In the genomic region with DNA sequence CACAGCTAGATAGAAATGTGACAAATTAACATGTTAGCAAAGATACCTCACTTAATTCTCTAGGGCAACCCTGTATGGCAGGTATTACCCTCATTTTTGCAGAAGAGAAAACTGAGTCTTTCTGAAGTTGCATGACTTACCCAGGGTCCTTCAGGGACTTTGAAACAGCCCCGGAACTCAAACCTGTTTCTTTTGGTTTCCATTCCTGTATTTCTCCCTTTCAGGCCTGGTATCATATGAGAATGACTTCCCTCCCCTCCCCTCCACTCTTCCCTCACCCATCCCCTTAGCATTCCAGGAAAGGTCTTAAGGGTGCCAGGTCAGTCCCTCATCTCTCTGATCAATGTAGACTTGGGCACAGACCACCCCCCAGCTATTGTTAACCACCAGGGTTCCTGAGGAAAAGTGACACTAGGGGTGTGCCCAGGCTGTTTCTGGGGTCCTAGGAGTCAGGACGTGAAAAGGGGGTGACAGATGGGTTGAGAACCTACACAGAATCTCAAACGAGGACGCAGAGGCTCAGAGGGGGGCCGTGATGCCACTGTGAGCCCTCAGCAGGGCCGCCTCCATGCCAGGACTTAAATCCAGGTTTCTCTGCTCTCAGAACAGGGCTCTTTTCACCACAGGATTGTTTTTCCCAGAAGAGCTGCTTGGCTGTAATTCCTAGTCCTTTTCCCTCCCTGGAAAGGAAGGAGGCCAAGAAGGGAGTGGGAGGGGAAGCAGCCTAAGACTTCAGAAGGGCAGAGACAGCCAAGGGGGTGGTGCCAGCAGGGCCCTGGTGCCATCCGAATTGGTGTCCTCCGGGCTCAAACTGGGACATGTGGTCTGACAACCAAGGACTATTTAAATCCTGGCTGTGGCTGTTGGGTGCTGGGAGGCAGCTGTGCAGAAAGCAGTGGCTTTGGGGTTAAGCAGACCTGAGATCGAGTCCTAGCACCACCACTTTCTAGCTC, we compare ENCODE assay signal across 10 cellular contexts. TPM values are rescaled to one million over a fixed set of nuclear protein-coding genes. Genes with fewer than 3 reads are reported as not detected.
A peak's percentile ranks its signal among the peaks of the same experiment; 100 is the strongest.
DNase-seq lines count a peak whose midpoint lies in the region; ATAC-seq, FAIRE-seq and TF ChIP-seq lines count a peak whose summit lies in the region.
"Had no signal": no experiment of that assay in that cellular context is flagged by ENCODE, and none has a peak within 500 bp of the region (broad histone marks: within the 10 kb centered on the region; RNA-seq: fewer than 3 reads in every experiment).

No MANE protein-coding gene starts in this region.

- H3K4me1 Mint-ChIP-seq in type B pancreatic cell (ENCODE audit: unreplicated experiment), result peaks cover 36% of the 10 kb centered on the region

- peak overlapping the region in 1 of 2 experiments; percentile 50 for H3K23ac ChIP-seq in mesenchymal stem cell (ENCODE audit: low read length in 2 of 2)

- H3K4ac ChIP-seq in mesenchymal stem cell (ENCODE audit: low read depth in 1 of 2, low read length in 2 of 2), result peak overlapping the region; percentile 7 to 85

- TF ChIP-seq POLR2A in body of pancreas (IDR thresholded peaks at IDR 0.05), result no peak

- no peak overlapping the region for H2BK5ac ChIP-seq in mesenchymal stem cell (ENCODE audit: low read depth, low read length, poor library complexity, severe bottlenecking)

- H2AK5ac ChIP-seq in mesenchymal stem cell (ENCODE audit: low read length, severe bottlenecking), result peak overlapping the region; percentile 33

- no peak overlapping the region for H4K91ac ChIP-seq in mesenchymal stem cell (ENCODE audit: low read length)

- in situ Hi-C loops in HAP-1 (cut with MboI; ENCODE audit: low sequenced_read_pairs), result no loop called here

- FAIRE-seq in frontal cortex (lab: Jason Lieb, UNC), result no peak

- no peaks in the 10 kb centered on the region for H3K27me3 ChIP-seq in body of pancreas
- no peaks in the 10 kb centered on the region for H3K27me3 ChIP-seq in mesenchymal stem cell (ENCODE audit: control insufficient read depth in 1 of 2, insufficient read depth in 1 of 2, low read length in 2 of 2)
- no peaks in the 10 kb centered on the region for H3K27me3 ChIP-seq in HAP-1 (ENCODE audit: low read depth)

- intact Hi-C loops in body of pancreas (cut with DNase I), result no loop called here

- H3K79me1 ChIP-seq in mesenchymal stem cell (replicated peaks; ENCODE audit: low read length, poor library complexity, severe bottlenecking), result no peaks in the 10 kb centered on the region

- H3K27me3 Mint-ChIP-seq in type B pancreatic cell, result no peaks in the 10 kb centered on the region

- H2BK120ac ChIP-seq in mesenchymal stem cell (ENCODE audit: low read depth, low read length), result no peak overlapping the region

- peak overlapping the region in 3 of 4 donors; percentile 34 to 44 (median 35) for H3K27ac ChIP-seq in body of pancreas
- no peak overlapping the region for H3K27ac ChIP-seq in mesenchymal stem cell (ENCODE audit: low read length, poor library complexity, severe bottlenecking)
- H3K27ac ChIP-seq: HL-60 had no signal

- H3K4me1 ChIP-seq in body of pancreas, result peaks cover 18% of the 10 kb centered on the region
- peaks cover 10% of the 10 kb centered on the region for H3K4me1 ChIP-seq in mesenchymal stem cell (ENCODE audit: control insufficient read depth, insufficient read depth, low read depth, low read length)
- H3K4me1 ChIP-seq in HAP-1, result peaks cover 21% of the 10 kb centered on the region

- H2BK12ac ChIP-seq in mesenchymal stem cell (ENCODE audit: low read length in 2 of 2), result peak overlapping the region; percentile 38 to 96

- peak overlapping the region; percentile 36 for H2AFZ ChIP-seq in mesenchymal stem cell (ENCODE audit: low read depth, low read length)

- H3K14ac ChIP-seq in mesenchymal stem cell (ENCODE audit: low read length in 2 of 2), result no peak overlapping the region

- DNase-seq in activated effector memory CD4-positive, alpha-beta T cell treated with anti-CD3 and anti-CD28 coated beads, Interleukin-2, amount 50 U/mL, for 16 hours, result peak; percentile 59
- DNase-seq in activated effector memory CD4-positive, alpha-beta T cell treated with Interleukin-2 at 50 U/mL for 16 hours, result no peak
- DNase-seq in body of pancreas (no peak), mesenchymal stem cell (no peak), type B pancreatic cell (ENCODE audit: extremely low spot score, unreplicated experiment) (no peak), frontal cortex (ENCODE audit: low spot score in 2 of 2) (no peak), HAP-1 (ENCODE audit: low spot score in 2 of 2) (no peak)
- no peak for DNase-seq in activated CD4-positive, alpha-beta T cell treated with anti-CD3 and anti-CD28 coated beads, Interleukin-2, amount 50 U/mL, for 4 hours
- DNase-seq: stimulated activated CD4-positive, alpha-beta T cell treated with anti-CD3 and anti-CD28 coated beads, Interleukin-15, amount 100 ng/mL, for 24 hours had no signal

- peak overlapping the region in 1 of 2 experiments; percentile 80 for H3K18ac ChIP-seq in mesenchymal stem cell (ENCODE audit: low read depth in 1 of 2, low read length in 2 of 2)

- H3K4me3 Mint-ChIP-seq in type B pancreatic cell, result peak overlapping the region; percentile 69

- no peak overlapping the region for H3K4me2 ChIP-seq in mesenchymal stem cell (ENCODE audit: low read length, poor library complexity, severe bottlenecking)

- peak overlapping the region; percentile 4 for H2BK15ac ChIP-seq in mesenchymal stem cell (ENCODE audit: low read depth, poor library complexity, severe bottlenecking)

- peak overlapping the region; percentile 88 for H4K8ac ChIP-seq in mesenchymal stem cell (ENCODE audit: low read length)

- TF ChIP-seq CTCF in body of pancreas (IDR thresholded peaks at IDR 0.05) (no peak), type B pancreatic cell (conservative IDR thresholded peaks at IDR 0.05) (no peak)

- peak overlapping the region; percentile 8 for H3K27ac Mint-ChIP-seq in type B pancreatic cell

- no peaks in the 10 kb centered on the region for H3K9me3 Mint-ChIP-seq in type B pancreatic cell

- no peaks in the 10 kb centered on the region for H3K9me3 ChIP-seq in body of pancreas
- H3K9me3 ChIP-seq in mesenchymal stem cell (ENCODE audit: control insufficient read depth, low read length), result no peaks in the 10 kb centered on the region
- H3K9me3 ChIP-seq in HAP-1, result no peaks in the 10 kb centered on the region

- 45 to 54% methylated on average over 6 to 9 of the region's 9 CpGs for WGBS in body of pancreas, 2 donors
- 85% methylated on average over 9 of the region's 9 CpGs for WGBS in mesenchymal stem cell

- ATAC-seq in body of pancreas, result no peak

- H3K4me3 ChIP-seq in body of pancreas, result no peak overlapping the region
- no peak overlapping the region for H3K4me3 ChIP-seq in mesenchymal stem cell (ENCODE audit: insufficient read depth in 1 of 2, low read depth in 1 of 2, low read length in 2 of 2)
- H3K4me3 ChIP-seq in HAP-1, result no peak overlapping the region

- no peaks in the 10 kb centered on the region for H3K36me3 Mint-ChIP-seq in type B pancreatic cell

- H3K36me3 ChIP-seq in body of pancreas (replicated peaks in 1 of 2; ENCODE audit: insufficient read depth in 1 of 2, low read depth in 2 of 2), result no peaks in the 10 kb centered on the region
- H3K36me3 ChIP-seq in mesenchymal stem cell (ENCODE audit: control insufficient read depth in 1 of 2, insufficient read depth in 2 of 2, low read depth in 1 of 2, low read length in 2 of 2), result no peaks in the 10 kb centered on the region
- H3K36me3 ChIP-seq in HAP-1 (replicated peaks), result peaks cover 4% of the 10 kb centered on the region; the same call in 1 of the 2 replicates

- peak overlapping the region; percentile 84 for H3K9ac ChIP-seq in mesenchymal stem cell (ENCODE audit: low read length)

RNA-seq across cellular contexts. Expression of a gene that starts 2.1 kb away (rescaled TPM):
- total RNA-seq in body of pancreas, result 10 to 100 TPM; 28.0 to 36.1 TPM
- 68.4 TPM for polyA plus RNA-seq in mesenchymal stem cell (2013, experiment 1 of 2)
- 68.6 TPM for polyA plus RNA-seq in mesenchymal stem cell (2013, experiment 2 of 2)
- 113 and 123 TPM in 2 replicates for total RNA-seq in type B pancreatic cell (ENCODE audit: low replicate concordance)
- total RNA-seq in frontal cortex, result 4.5 TPM
